Comparison of ENCODE assay signal across 9 cellular contexts in genomic region chr17:82603981-82604448, GRCh38.
DNase-seq lines count a peak whose midpoint lies in the region; ATAC-seq lines count a peak whose summit lies in the region.
"Had no signal": no experiment of that assay in that cellular context is flagged by ENCODE, and none has a peak within 500 bp of the region (broad histone marks: within the 10 kb centered on the region; RNA-seq: fewer than 3 reads in every experiment).

No MANE protein-coding gene starts in this region.

- H3K9me3 ChIP-seq in BLaER1 treated with 17β-estradiol and CSF1 and Interleukin-3, amounts not matched to agents 10 nM and 100 nM (replicated peaks in 1 of 11): no peaks in the 10 kb centered on the region

- DNase-seq in OCI-M2 (lab: John Stamatoyannopoulos, UW; ENCODE audit: unreplicated experiment) (peak; percentile 71), middle frontal gyrus (ENCODE audit: extremely low spot score, low spot score) (peak; percentile 18), SKM-1 treated with dmso at 0.1 percent for 144 hours (lab: John Stamatoyannopoulos, UW; ENCODE audit: unreplicated experiment) (no peak), DMS 273 (lab: John Stamatoyannopoulos, UW; ENCODE audit: unreplicated experiment) (no peak)
- DNase-seq in effector CD8-positive, alpha-beta T cell (lab: John Stamatoyannopoulos, UW): peak; percentile 12

- H3K36me3 ChIP-seq in BLaER1 treated with 17β-estradiol and CSF1 and Interleukin-3, amounts not matched to agents 10 nM and 100 nM: peaks cover 63 to 89% (median 77%) of the 10 kb centered on the region in 11 experiments

- H3K9ac ChIP-seq in BLaER1 treated with 17β-estradiol and CSF1 and Interleukin-3, amounts not matched to agents 10 nM and 100 nM: peak overlapping the region in 9 of 11 experiments; percentile 18 to 74 (median 66); a peak in 17 of 22 replicates

- peak overlapping the region; percentile 2 to 84 (median 81); a peak in 20 of 22 replicates for H3K27ac ChIP-seq in BLaER1 treated with 17β-estradiol and CSF1 and Interleukin-3, amounts not matched to agents 10 nM and 100 nM

- H4K20me1 ChIP-seq in BLaER1 treated with 17β-estradiol and CSF1 and Interleukin-3, amounts not matched to agents 10 nM and 100 nM: peaks cover 0 to 78% (median 56%) of the 10 kb centered on the region in 11 experiments; a peak in 18 of 22 replicates

- H3K4me1 ChIP-seq in BLaER1 treated with 17β-estradiol and CSF1 and Interleukin-3, amounts not matched to agents 10 nM and 100 nM: peaks cover 56 to 74% (median 65%) of the 10 kb centered on the region in 10 experiments

- no peak for ATAC-seq in GM21723 (IDR thresholded peaks at IDR 0.05; ENCODE audit: unreplicated experiment)
- no peak for ATAC-seq in GM18909 (IDR thresholded peaks at IDR 0.05; ENCODE audit: poor library complexity, unreplicated experiment)
- ATAC-seq: stimulated activated memory B cell treated with anti-CD40 and anti-IgM and Interleukin-4, amounts not matched to agents 10 μg/mL and 1 μg/mL and 100 μg/mL, for 72 hours had no signal

- H3K4me3 ChIP-seq in BLaER1 treated with 17β-estradiol and CSF1 and Interleukin-3, amounts not matched to agents 10 nM and 100 nM: peak overlapping the region in 4 of 10 experiments; percentile 6 to 38 (median 15); a peak in 1 of 20 replicates

- no peaks in the 10 kb centered on the region for H3K27me3 ChIP-seq in BLaER1 treated with 17β-estradiol and CSF1 and Interleukin-3, amounts not matched to agents 10 nM and 100 nM

- peak overlapping the region; percentile 74 to 95 (median 86) for H3K4me2 ChIP-seq in BLaER1 treated with 17β-estradiol and CSF1 and Interleukin-3, amounts not matched to agents 10 nM and 100 nM

Comparison
In these comparisons a context has a peak if more than half of its experiments do, and no peak if none do; other contexts are left out.
1. DNase-seq: peak in OCI-M2 (single experiment), effector CD8-positive, alpha-beta T cell (single experiment) and middle frontal gyrus (single experiment); none in SKM-1 treated with dmso at 0.1 percent for 144 hours (single experiment) and DMS 273 (single experiment).